1 cellular context compared by ENCODE assay signal in the genomic region with DNA sequence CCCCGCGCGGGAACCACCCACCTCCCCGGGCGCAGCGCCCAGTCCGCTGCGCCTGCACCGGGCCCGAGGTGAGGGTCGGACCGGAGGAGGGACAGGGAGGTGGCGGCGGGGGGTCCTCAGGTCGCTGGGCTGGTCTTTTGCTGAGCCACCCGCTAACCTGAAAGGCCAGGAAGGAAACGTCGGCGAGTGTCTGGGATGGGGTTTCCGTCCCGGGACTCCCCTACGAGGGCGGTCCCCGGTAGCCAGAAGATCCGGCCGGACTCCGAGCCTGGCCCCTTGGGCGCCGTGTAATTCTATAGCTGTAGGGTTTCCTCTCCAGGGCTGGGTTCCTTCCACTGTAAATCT.
TF ChIP-seq lines count a peak whose summit lies in the region.

No MANE protein-coding gene starts in this region.

TF ChIP-seq in H1, 55 proteins besides CTCF, POLR2A, EP300 and RAD21:
- TF ChIP-seq EZH2 (IDR thresholded peaks at IDR 0.05; ENCODE audit: low read depth, low read length, severe bottlenecking), result no peak
- no peak for TF ChIP-seq JUND (IDR thresholded peaks at IDR 0.05; ENCODE audit: low read length)
- TF ChIP-seq ZNF274 (IDR thresholded peaks at IDR 0.05; ENCODE audit: borderline replicate concordance, extremely low read depth, low read length), result no peak
- TF ChIP-seq POU5F1 (IDR thresholded peaks at IDR 0.05; ENCODE audit: low read depth, low read length), result no peak
- TF ChIP-seq SP4 (IDR thresholded peaks at IDR 0.05; ENCODE audit: low read length), result no peak
- no peak for TF ChIP-seq PHF8 (conservative IDR thresholded peaks at IDR 0.05; ENCODE audit: low read depth, low read length)
- no peak for TF ChIP-seq SP2 (IDR thresholded peaks at IDR 0.05; ENCODE audit: low read length)
- TF ChIP-seq KDM5A (IDR thresholded peaks at IDR 0.05; ENCODE audit: low read length), result no peak
- no peak for TF ChIP-seq CBX5 (IDR thresholded peaks at IDR 0.05; ENCODE audit: low read depth, low read length)
- no peak for TF ChIP-seq TEAD4 (IDR thresholded peaks at IDR 0.05; ENCODE audit: low read depth, low read length)
- no peak for TF ChIP-seq BACH1 (IDR thresholded peaks at IDR 0.05; ENCODE audit: low read length)
- no peak for TF ChIP-seq JUN (IDR thresholded peaks at IDR 0.05; ENCODE audit: low read depth, low read length)
- no peak for TF ChIP-seq BRCA1 (IDR thresholded peaks at IDR 0.05; ENCODE audit: low read depth, low read length)
- no peak for TF ChIP-seq RFX5 (IDR thresholded peaks at IDR 0.05; ENCODE audit: borderline replicate concordance, low read depth, low read length)
- no peak for TF ChIP-seq CHD1 (IDR thresholded peaks at IDR 0.05; ENCODE audit: low read depth, low read length)
- TF ChIP-seq ASH2L (IDR thresholded peaks at IDR 0.05; ENCODE audit: low read length), result no peak
- TF ChIP-seq SIX5 (IDR thresholded peaks at IDR 0.05; ENCODE audit: low read depth, low read length), result no peak
- no peak for TF ChIP-seq SP1 (IDR thresholded peaks at IDR 0.05; ENCODE audit: low read depth, low read length)
- TF ChIP-seq GTF2F1 (IDR thresholded peaks at IDR 0.05; ENCODE audit: borderline replicate concordance, low read depth, low read length), result no peak
